10 cellular contexts compared by ENCODE assay signal in the genomic region with DNA sequence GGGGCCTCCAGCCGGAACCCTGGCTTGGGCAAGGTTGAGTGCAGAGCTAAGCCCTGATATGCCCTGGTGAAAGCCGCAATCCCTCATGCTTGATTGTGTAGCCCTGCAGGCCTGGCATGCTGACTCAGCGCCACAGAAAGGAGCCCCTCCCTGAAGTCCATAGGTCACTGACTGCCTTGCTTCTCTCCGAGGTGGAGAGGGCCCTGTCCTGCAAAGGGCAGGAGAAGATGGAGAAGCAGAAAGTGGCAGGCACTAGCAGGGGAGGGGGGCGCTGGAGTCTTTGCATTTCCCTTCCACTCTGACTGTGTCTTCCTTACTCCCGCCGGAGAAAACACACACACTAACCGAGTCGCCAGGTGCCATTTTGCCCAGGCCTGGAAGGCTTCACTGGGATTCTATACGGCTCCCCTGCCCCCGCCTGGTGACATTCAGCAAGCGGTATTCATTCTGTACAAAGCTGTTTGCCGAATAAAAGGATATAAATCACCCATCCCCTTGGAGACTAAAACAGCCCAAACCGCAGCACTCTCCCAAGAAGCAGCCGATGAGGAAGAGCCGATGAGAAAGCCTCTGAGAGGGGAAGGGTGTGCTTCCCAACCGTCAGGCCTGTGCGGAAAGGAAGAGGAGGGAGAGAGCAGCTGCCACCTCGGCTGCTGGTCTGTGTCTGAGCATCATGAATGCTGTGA.
DNase-seq lines count a peak whose midpoint lies in the region; ATAC-seq and TF ChIP-seq lines count a peak whose summit lies in the region.
"Had no signal": no experiment of that assay in that cellular context is flagged by ENCODE, and none has a peak within 500 bp of the region (broad histone marks: within the 10 kb centered on the region; RNA-seq: fewer than 3 reads in every experiment).

No MANE protein-coding gene starts in this region.

- no peak for ATAC-seq in GM19351 (IDR thresholded peaks at IDR 0.05; ENCODE audit: unreplicated experiment)
- ATAC-seq: stimulated activated naive B cell treated with anti-CD40 and anti-IgM and Interleukin-4, amounts not matched to agents 10 μg/mL and 1 μg/mL and 100 μg/mL, for 72 hours had no signal

- peak overlapping the region; percentile 88 for H3K27ac Mint-ChIP-seq in glutamatergic neuron (ENCODE audit: unreplicated experiment)
- H3K27ac Mint-ChIP-seq: activated naive CD8-positive, alpha-beta T cell treated with anti-CD3 and anti-CD28 coated beads, Interleukin-2, amount 10 ng/mL, durations not matched to agents 7 days and 5 days; stimulated activated naive B cell treated with anti-CD40 and anti-IgM and Interleukin-4, amounts not matched to agents 10 μg/mL and 1 μg/mL and 100 μg/mL, for 72 hours had no signal

- peaks cover 6% of the 10 kb centered on the region for H3K9me3 Mint-ChIP-seq in glutamatergic neuron (ENCODE audit: unreplicated experiment)
- H3K9me3 Mint-ChIP-seq: activated naive CD8-positive, alpha-beta T cell treated with anti-CD3 and anti-CD28 coated beads, Interleukin-2, amount 10 ng/mL, durations not matched to agents 7 days and 5 days; stimulated activated naive B cell treated with anti-CD40 and anti-IgM and Interleukin-4, amounts not matched to agents 10 μg/mL and 1 μg/mL and 100 μg/mL, for 72 hours had no signal

- peaks cover 10% of the 10 kb centered on the region for H3K27me3 Mint-ChIP-seq in glutamatergic neuron (ENCODE audit: unreplicated experiment)

- TF ChIP-seq CTCF in glutamatergic neuron (IDR thresholded peaks at IDR 0.05; ENCODE audit: partially characterized antibody, unreplicated experiment): no peak

- peak; percentile 40 for DNase-seq in NCI-H1436 (lab: John Stamatoyannopoulos, UW)
- no peak for DNase-seq in NCI-H1436 treated with DMSO at 0.1 percent for 48 hours (lab: John Stamatoyannopoulos, UW)
- DNase-seq in NCI-H526 treated with DMSO at 0.1 percent for 48 hours (lab: John Stamatoyannopoulos, UW): peak; percentile 63
- DNase-seq in glutamatergic neuron: no peak
- peak; percentile 82 for DNase-seq in renal cortical epithelial cell (ENCODE audit: low read depth)
- DNase-seq in amniotic stem cell (lab: John Stamatoyannopoulos, UW): no peak
- DNase-seq in stimulated activated CD4-positive, alpha-beta T cell treated with anti-CD3 and anti-CD28 coated beads, Interleukin-2, amount 100 ng/mL, for 48 hours: no peak
- DNase-seq: activated naive CD8-positive, alpha-beta T cell treated with anti-CD3 and anti-CD28 coated beads, Interleukin-2, amount 10 ng/mL, durations not matched to agents 7 days and 5 days; stimulated activated naive B cell treated with anti-CD40 and anti-IgM and Interleukin-4, amounts not matched to agents 10 μg/mL and 1 μg/mL and 100 μg/mL, for 72 hours had no signal

- H3K36me3 Mint-ChIP-seq in glutamatergic neuron (ENCODE audit: unreplicated experiment): peaks cover 7% of the 10 kb centered on the region
- H3K36me3 Mint-ChIP-seq: stimulated activated naive B cell treated with anti-CD40 and anti-IgM and Interleukin-4, amounts not matched to agents 10 μg/mL and 1 μg/mL and 100 μg/mL, for 72 hours had no signal

- peak overlapping the region; percentile 43 for H3K4me3 Mint-ChIP-seq in glutamatergic neuron (ENCODE audit: unreplicated experiment)
- H3K4me3 Mint-ChIP-seq: activated naive CD8-positive, alpha-beta T cell treated with anti-CD3 and anti-CD28 coated beads, Interleukin-2, amount 10 ng/mL, durations not matched to agents 7 days and 5 days; stimulated activated naive B cell treated with anti-CD40 and anti-IgM and Interleukin-4, amounts not matched to agents 10 μg/mL and 1 μg/mL and 100 μg/mL, for 72 hours had no signal

- peaks cover 49% of the 10 kb centered on the region for H3K4me1 Mint-ChIP-seq in glutamatergic neuron (ENCODE audit: low read depth, unreplicated experiment)

Comparison
In these comparisons a context has a peak if more than half of its experiments do, and no peak if none do; other contexts are left out.
1. DNase-seq: peak in NCI-H1436 (single experiment), NCI-H526 treated with DMSO at 0.1 percent for 48 hours (single experiment) and renal cortical epithelial cell (single experiment); none in NCI-H1436 treated with DMSO at 0.1 percent for 48 hours (single experiment), glutamatergic neuron (single experiment), amniotic stem cell (single experiment) and stimulated activated CD4-positive, alpha-beta T cell treated with anti-CD3 and anti-CD28 coated beads, Interleukin-2, amount 100 ng/mL, for 48 hours (0 of 2).